In genomic region chr9:19946446-19947109, GRCh38 we compare ENCODE assay signal across 8 cellular contexts.
DNase-seq lines count a peak whose midpoint lies in the region; ATAC-seq lines count a peak whose summit lies in the region.

No MANE protein-coding gene starts in this region.

- intact Hi-C loops in left cardiac atrium (cut with DNase I): no loop called here

- DNase-seq in stimulated activated CD4-positive, alpha-beta T cell treated with anti-CD3 and anti-CD28 coated beads, Interleukin-15, amount 100 ng/mL, for 24 hours: peak; percentile 21
- DNase-seq in stimulated activated CD4-positive, alpha-beta T cell treated with anti-CD3 and anti-CD28 coated beads, Interleukin-2, amount 100 ng/mL, for 48 hours: no peak
- DNase-seq in M059J (ENCODE audit: low read depth) (peak; percentile 46), cerebellum (ENCODE audit: low spot score) (peak; percentile 7), smooth muscle cell of the brain vasculature (ENCODE audit: low read depth, low spot score) (peak; percentile 29), left cardiac atrium (no peak), SKM-1 treated with dmso at 0.1 percent for 144 hours (lab: John Stamatoyannopoulos, UW; ENCODE audit: unreplicated experiment) (no peak)

- ATAC-seq in GM21786 (IDR thresholded peaks at IDR 0.05; ENCODE audit: unreplicated experiment) (no peak), left cardiac atrium (no peak)

Comparison
In these comparisons a context has a peak if more than half of its experiments do, and no peak if none do; other contexts are left out.
1. DNase-seq: peak in stimulated activated CD4-positive, alpha-beta T cell treated with anti-CD3 and anti-CD28 coated beads, Interleukin-15, amount 100 ng/mL, for 24 hours (single experiment), M059J (single experiment), cerebellum (single experiment) and smooth muscle cell of the brain vasculature (single experiment); none in stimulated activated CD4-positive, alpha-beta T cell treated with anti-CD3 and anti-CD28 coated beads, Interleukin-2, amount 100 ng/mL, for 48 hours (0 of 2), left cardiac atrium (single experiment) and SKM-1 treated with dmso at 0.1 percent for 144 hours (single experiment).